1 cellular context compared by ENCODE assay signal in genomic region chr22:22176929-22177616, GRCh38.
TF ChIP-seq lines count a peak whose summit lies in the region.

No MANE protein-coding gene starts in this region.

TF ChIP-seq in K562, 482 proteins besides CTCF, POLR2A, EP300 and RAD21 (continued from another document and continues in another):
- TF ChIP-seq ZNF584 (CRISPR knock-in tag; IDR thresholded peaks at IDR 0.05; ENCODE audit: low read depth) (no peak), LCOR (CRISPR knock-in tag; IDR thresholded peaks at IDR 0.05) (no peak), HDAC2 (IDR thresholded peaks at IDR 0.05) (no peak), ZNF12 (CRISPR knock-in tag; IDR thresholded peaks at IDR 0.05) (no peak), DACH1 (IDR thresholded peaks at IDR 0.05; ENCODE audit: partially characterized antibody) (no peak), ETS2 (tag; IDR thresholded peaks at IDR 0.05; ENCODE audit: borderline replicate concordance, poor library complexity, severe bottlenecking) (no peak), ZNF324 (CRISPR knock-in tag; IDR thresholded peaks at IDR 0.05) (no peak), NCOA6 (IDR thresholded peaks at IDR 0.05) (no peak), HLTF (IDR thresholded peaks at IDR 0.05) (no peak), GTF2B (IDR thresholded peaks at IDR 0.05; ENCODE audit: extremely low read depth, insufficient read length) (no peak), PATZ1 (CRISPR knock-in tag; IDR thresholded peaks at IDR 0.05; ENCODE audit: borderline replicate concordance) (peak; percentile 43; the same call in 1 of the 2 replicates), TFE3 (CRISPR knock-in tag; IDR thresholded peaks at IDR 0.05) (0 out of 2 replicates have a peak, but pooled peaks have one; percentile 5), TEAD2 (tag; IDR thresholded peaks at IDR 0.05) (no peak), USF1 (CRISPR knock-in tag; IDR thresholded peaks at IDR 0.05) (0 out of 2 replicates have a peak, but pooled peaks have one; percentile 17), BRCA1 (IDR thresholded peaks at IDR 0.05) (no peak), BRCA1 (CRISPR knock-in tag; IDR thresholded peaks at IDR 0.05) (no peak), SRSF7 (optimal IDR thresholded peaks at IDR 0.05; ENCODE audit: low read depth, low read length) (no peak), E4F1 (CRISPR knock-in tag; IDR thresholded peaks at IDR 0.05; ENCODE audit: borderline replicate concordance) (0 out of 2 replicates have a peak, but pooled peaks have one; percentile 50), ZFP91 (CRISPR knock-in tag; IDR thresholded peaks at IDR 0.05) (no peak), TRIM25 (IDR thresholded peaks at IDR 0.05; ENCODE audit: borderline replicate concordance) (no peak), RCOR1 (IDR thresholded peaks at IDR 0.05; ENCODE audit: borderline replicate concordance in 1 of 2, low read depth in 2 of 2, low read length in 2 of 2) (no peak), BCLAF1 (IDR thresholded peaks at IDR 0.05; ENCODE audit: borderline replicate concordance in 1 of 2, control insufficient read depth in 1 of 2, low read depth in 2 of 2, low read length in 1 of 2) (no peak), MCM3 (IDR thresholded peaks at IDR 0.05) (0 out of 2 replicates have a peak, but pooled peaks have one; percentile 23), PREB (CRISPR knock-in tag; IDR thresholded peaks at IDR 0.05) (no peak), ELF4 (CRISPR knock-in tag; IDR thresholded peaks at IDR 0.05) (0 out of 2 replicates have a peak, but pooled peaks have one; percentile 19), EZH2 (IDR thresholded peaks at IDR 0.05; ENCODE audit: borderline replicate concordance, low read depth, low read length) (no peak), SMAD2 (IDR thresholded peaks at IDR 0.05; ENCODE audit: low read depth, low read length) (no peak), ZNF707 (CRISPR knock-in tag; conservative IDR thresholded peaks at IDR 0.05) (no peak), ZNF146 (CRISPR knock-in tag; IDR thresholded peaks at IDR 0.05; ENCODE audit: unreplicated experiment) (no peak), CBX8 (IDR thresholded peaks at IDR 0.05; ENCODE audit: borderline replicate concordance, extremely low read depth, low read depth, low read length, poor library complexity, severe bottlenecking) (no peak), ZBTB7A (IDR thresholded peaks at IDR 0.05; ENCODE audit: borderline replicate concordance, control insufficient read depth, low read depth, low read length) (no peak), HDAC8 (tag; IDR thresholded peaks at IDR 0.05) (no peak), CAMTA2 (CRISPR knock-in tag; conservative IDR thresholded peaks at IDR 0.05) (no peak), DNMT1 (IDR thresholded peaks at IDR 0.05) (no peak), GMEB1 (CRISPR knock-in tag; IDR thresholded peaks at IDR 0.05) (no peak), ZNF316 (IDR thresholded peaks at IDR 0.05) (no peak), IRF2 (CRISPR knock-in tag; IDR thresholded peaks at IDR 0.05) (0 out of 2 replicates have a peak, but pooled peaks have one; percentile 69), ESRRA (IDR thresholded peaks at IDR 0.05; ENCODE audit: borderline replicate concordance, low read depth) (no peak), ZC3H11A (IDR thresholded peaks at IDR 0.05; ENCODE audit: low read depth, low read length) (no peak), CLOCK (CRISPR knock-in tag; IDR thresholded peaks at IDR 0.05; ENCODE audit: borderline replicate concordance) (no peak)
